8 cellular contexts compared by ENCODE assay signal in the genomic region with DNA sequence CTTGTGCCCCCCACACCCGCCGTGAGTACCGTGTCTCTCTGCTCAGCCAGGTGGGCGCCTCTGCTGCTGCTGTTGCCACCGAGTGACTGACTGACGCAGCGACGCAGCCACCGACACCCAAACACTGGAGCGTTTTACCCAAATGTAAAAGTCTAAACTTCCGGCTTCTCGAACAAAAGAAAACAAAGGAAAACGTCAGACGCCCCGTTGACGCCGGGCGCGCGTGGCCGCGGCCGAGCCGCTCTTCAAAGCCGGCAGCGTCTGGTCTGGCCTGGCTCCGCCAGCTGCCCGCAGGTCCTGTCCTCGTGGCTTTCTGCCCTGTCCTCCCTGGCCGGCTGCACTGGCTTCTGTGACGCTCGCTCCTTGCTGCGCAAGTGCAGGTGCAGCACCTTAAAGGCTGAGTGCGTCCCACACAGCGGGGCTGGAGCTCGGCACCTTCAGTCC. TPM values are rescaled to one million over a fixed set of nuclear protein-coding genes. Genes with fewer than 3 reads are reported as not detected.
DNase-seq lines count a peak whose midpoint lies in the region; ATAC-seq and TF ChIP-seq lines count a peak whose summit lies in the region.

No MANE protein-coding gene starts in this region.

- POLR2A ChIA-PET in naive thymus-derived CD4-positive, alpha-beta T cell (lab: Charles Lee), result interaction anchor here (0.8 to 3.6 kb wide), 20 partner anchors 8 to 922 kb away, joined by 3 to 40 read pairs (median 6); partner anchors contain the start of gene CLPTM1L

- peak overlapping the region; percentile 98 for H3K27ac ChIP-seq in naive thymus-derived CD4-positive, alpha-beta T cell (ENCODE audit: low read depth, low read length)

- TF ChIP-seq POLR2A in GM18505 (IDR thresholded peaks at IDR 0.05; ENCODE audit: borderline replicate concordance, extremely low read depth, insufficient read depth, insufficient read length), result peak; percentile 62

- H3K27ac Mint-ChIP-seq in naive thymus-derived CD4-positive, alpha-beta T cell, result peak overlapping the region; percentile 98 to 100 (median 99)
- H3K27ac Mint-ChIP-seq in stimulated activated memory B cell treated with anti-CD40 and anti-IgM and Interleukin-4, amounts not matched to agents 10 μg/mL and 1 μg/mL and 100 μg/mL, for 72 hours, result peak overlapping the region; percentile 97

- H3K9me3 Mint-ChIP-seq in naive thymus-derived CD4-positive, alpha-beta T cell, result peaks cover 0 to 3% (median 0%) of the 10 kb centered on the region in 11 donors
- H3K9me3 Mint-ChIP-seq in stimulated activated memory B cell treated with anti-CD40 and anti-IgM and Interleukin-4, amounts not matched to agents 10 μg/mL and 1 μg/mL and 100 μg/mL, for 72 hours, result peaks cover 8% of the 10 kb centered on the region

- H3K4me3 Mint-ChIP-seq in naive thymus-derived CD4-positive, alpha-beta T cell, result peak overlapping the region; percentile 90 to 100 (median 98)
- H3K4me3 Mint-ChIP-seq in stimulated activated memory B cell treated with anti-CD40 and anti-IgM and Interleukin-4, amounts not matched to agents 10 μg/mL and 1 μg/mL and 100 μg/mL, for 72 hours, result peak overlapping the region; percentile 96

- H3K36me3 ChIP-seq in naive thymus-derived CD4-positive, alpha-beta T cell (ENCODE audit: control insufficient read depth in 2 of 3, insufficient read depth in 3 of 3, low read length in 3 of 3), result no peaks in the 10 kb centered on the region

- H3K4me1 ChIP-seq in naive thymus-derived CD4-positive, alpha-beta T cell (ENCODE audit: control insufficient read depth in 2 of 2, insufficient read depth in 2 of 2, low read length in 2 of 2), result peaks cover 12 to 22% of the 10 kb centered on the region in 2 donors

- DNase-seq in NCI-H2171 treated with DMSO at 0.1 percent for 48 hours (lab: John Stamatoyannopoulos, UW) (peak; percentile 72), NK-92 (lab: John Stamatoyannopoulos, UW; ENCODE audit: unreplicated experiment) (no peak)
- peak; percentile 75 for DNase-seq in activated CD8-positive, alpha-beta memory T cell treated with anti-CD3 and anti-CD28 coated beads, Interleukin-2, amount 50 U/mL, for 48 hours
- DNase-seq in naive thymus-derived CD4-positive, alpha-beta T cell, result peak in 8 of 9 donors; percentile 57 to 90 (median 87)

- intact Hi-C loops in naive thymus-derived CD4-positive, alpha-beta T cell (cut with micrococcal nuclease), result loop anchor here (1.0 to 10.0 kb wide), 17 partner anchors 23 to 914 kb away; partner anchors contain the start of genes CEP72 (in 2 of the 2), CLPTM1L (in 2 of the 2), LPCAT1 (in 2 of the 2) and NDUFS6 (in 2 of the 2)

- H3K4me1 Mint-ChIP-seq in naive thymus-derived CD4-positive, alpha-beta T cell, result peaks cover 16 to 37% (median 20%) of the 10 kb centered on the region in 7 donors
- peaks cover 26% of the 10 kb centered on the region for H3K4me1 Mint-ChIP-seq in stimulated activated memory B cell treated with anti-CD40 and anti-IgM and Interleukin-4, amounts not matched to agents 10 μg/mL and 1 μg/mL and 100 μg/mL, for 72 hours

- peaks cover 0 to 17% (median 0%) of the 10 kb centered on the region in 5 donors for H3K27me3 Mint-ChIP-seq in naive thymus-derived CD4-positive, alpha-beta T cell
- H3K27me3 Mint-ChIP-seq in stimulated activated memory B cell treated with anti-CD40 and anti-IgM and Interleukin-4, amounts not matched to agents 10 μg/mL and 1 μg/mL and 100 μg/mL, for 72 hours, result no peaks in the 10 kb centered on the region

- ATAC-seq in GM18505 (IDR thresholded peaks at IDR 0.05; ENCODE audit: unreplicated experiment) (peak; percentile 44), HG02852 (IDR thresholded peaks at IDR 0.05; ENCODE audit: unreplicated experiment) (peak; percentile 46), esophagus mucosa (peak; percentile 62)
- peak; percentile 86 for ATAC-seq in naive thymus-derived CD4-positive, alpha-beta T cell
- peak; percentile 74 for ATAC-seq in stimulated activated memory B cell treated with anti-CD40 and anti-IgM and Interleukin-4, amounts not matched to agents 10 μg/mL and 1 μg/mL and 100 μg/mL, for 72 hours

- peak overlapping the region; percentile 94 for H3K4me3 ChIP-seq in naive thymus-derived CD4-positive, alpha-beta T cell (ENCODE audit: low read length)

- CTCF ChIA-PET in naive thymus-derived CD4-positive, alpha-beta T cell (lab: Charles Lee), result no interaction called here

- H3K9me3 ChIP-seq in naive thymus-derived CD4-positive, alpha-beta T cell (ENCODE audit: control insufficient read depth in 2 of 3, low read length in 3 of 3), result no peaks in the 10 kb centered on the region

- H3K27me3 ChIP-seq in naive thymus-derived CD4-positive, alpha-beta T cell (ENCODE audit: control insufficient read depth in 2 of 2, insufficient read depth in 2 of 2, low read length in 2 of 2), result no peaks in the 10 kb centered on the region

- no peaks in the 10 kb centered on the region for H3K36me3 Mint-ChIP-seq in naive thymus-derived CD4-positive, alpha-beta T cell
- H3K36me3 Mint-ChIP-seq in stimulated activated memory B cell treated with anti-CD40 and anti-IgM and Interleukin-4, amounts not matched to agents 10 μg/mL and 1 μg/mL and 100 μg/mL, for 72 hours, result no peaks in the 10 kb centered on the region

RNA-seq across cellular contexts. Expression of gene CLPTM1L, which starts 41.4 kb away (rescaled TPM):
- 39.5 TPM for total RNA-seq in esophagus mucosa
- 100 to 1,000 TPM in 1 of 5 experiments, 10 to 100 TPM in 4; 64.9 to 104 (median 71.9) TPM for total RNA-seq in naive thymus-derived CD4-positive, alpha-beta T cell
- polyA plus RNA-seq in naive thymus-derived CD4-positive, alpha-beta T cell, result 10 to 100 TPM; 27.7 to 49.3 TPM

RNA-seq across cellular contexts. Expression of gene SLC6A3, which starts 58.9 kb away (rescaled TPM):
- 0.16 TPM for total RNA-seq in esophagus mucosa
- under 1 TPM in 1 of 5 experiments, not detected in 4; 0.07 TPM for total RNA-seq in naive thymus-derived CD4-positive, alpha-beta T cell
- polyA plus RNA-seq in naive thymus-derived CD4-positive, alpha-beta T cell, result not detected
